In the genomic region with DNA sequence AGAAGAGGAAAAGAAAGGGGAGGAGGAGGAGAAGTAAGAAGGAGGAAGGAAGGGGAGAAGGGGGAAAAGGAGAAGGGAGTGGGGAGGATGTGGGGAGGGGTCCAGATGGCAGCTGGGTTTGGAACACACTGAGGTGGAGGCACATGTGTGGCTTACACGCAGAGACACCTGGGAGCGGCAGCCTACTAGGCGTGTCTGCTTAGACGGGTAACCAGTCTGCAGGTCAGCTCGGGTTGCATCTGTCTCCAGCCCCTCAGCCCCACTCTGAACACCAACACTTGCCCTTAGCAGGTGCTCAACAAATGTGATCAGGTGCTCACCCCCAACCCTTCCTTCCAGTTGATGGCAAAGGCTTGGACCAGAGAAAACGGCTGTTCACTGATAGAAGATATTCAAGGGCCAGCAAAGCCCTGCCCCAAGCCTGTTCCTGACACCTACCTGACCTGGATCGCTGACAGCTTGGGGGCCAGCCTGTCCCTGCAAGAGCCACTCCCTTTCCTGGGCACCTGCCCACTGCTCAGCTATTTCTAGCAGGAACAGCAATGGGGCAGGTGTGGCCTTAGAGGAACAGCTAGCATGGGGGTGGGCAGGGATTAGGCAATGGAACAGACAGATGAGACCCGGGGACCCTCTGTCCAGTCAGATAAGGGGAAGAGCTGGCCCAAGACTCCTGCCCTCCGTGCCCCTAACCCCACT, we compare ENCODE assay signal across 18 cellular contexts.
A peak's percentile ranks its signal among the peaks of the same experiment; 100 is the strongest.
DNase-seq lines count a peak whose midpoint lies in the region; FAIRE-seq and TF ChIP-seq lines count a peak whose summit lies in the region.
"Had no signal": no experiment of that assay in that cellular context is flagged by ENCODE, and none has a peak within 500 bp of the region (broad histone marks: within the 10 kb centered on the region; RNA-seq: fewer than 3 reads in every experiment).

No MANE protein-coding gene starts in this region.

- no peak overlapping the region for H3K4me2 ChIP-seq in keratinocyte (ENCODE audit: control insufficient read depth, extremely low read depth, insufficient read depth, low read depth, low read length)
- H3K4me2 ChIP-seq: KMS-11 had no signal

- BruUV-seq in MCF 10A (replicated peaks; lab: Mats Ljungman, UMichigan) = no TSS peak

- no peak overlapping the region for H3K27ac ChIP-seq in breast epithelium
- peak overlapping the region; percentile 3 for H3K27ac ChIP-seq in keratinocyte (ENCODE audit: control insufficient read depth, insufficient read depth, low read length)
- peak overlapping the region; percentile 66 to 81 (median 76) for H3K27ac ChIP-seq in transverse colon
- H3K27ac ChIP-seq: gastroesophageal sphincter, KMS-11, neutrophil had no signal

- 45 to 92% methylated on average over 5 to 9 of the region's 9 CpGs for WGBS in transverse colon (ENCODE audit: low coverage in 1 of 2), 2 donors

- TF ChIP-seq EP300 in transverse colon (IDR thresholded peaks at IDR 0.05; ENCODE audit: low read depth) = no peak

- no peak overlapping the region for H3K4me3 ChIP-seq in breast epithelium
- no peak overlapping the region for H3K4me3 ChIP-seq in keratinocyte (ENCODE audit: control insufficient read depth in 2 of 3, extremely low read depth in 1 of 3, insufficient read depth in 2 of 3, low read depth in 1 of 3, low read length in 3 of 3)
- no peak overlapping the region for H3K4me3 ChIP-seq in transverse colon
- H3K4me3 ChIP-seq: gastroesophageal sphincter had no signal

- H3K4me3 Mint-ChIP-seq in MCF 10A (ENCODE audit: unreplicated experiment) (no peak overlapping the region), type B pancreatic cell (no peak overlapping the region)
- H3K4me3 Mint-ChIP-seq in T-helper 2 cell treated with Interferon-gamma antibody and Interleukin-4, amounts not matched to agents 5 μg/mL and 100 μg/mL, for 36 hours = no peak overlapping the region

- dilution Hi-C loops in keratinocyte (cut with MboI; ENCODE audit: extremely low pct_ligation_motif_present, low sequenced_read_pairs) = no loop called here

- no peak overlapping the region for H2AFZ ChIP-seq in keratinocyte (ENCODE audit: control insufficient read depth, low read length)

- H3K9me3 Mint-ChIP-seq in MCF 10A (ENCODE audit: unreplicated experiment) = no peaks in the 10 kb centered on the region
- H3K9me3 Mint-ChIP-seq in type B pancreatic cell = no peaks in the 10 kb centered on the region
- no peaks in the 10 kb centered on the region for H3K9me3 Mint-ChIP-seq in T-helper 2 cell treated with Interferon-gamma antibody and Interleukin-4, amounts not matched to agents 5 μg/mL and 100 μg/mL, for 36 hours
- H3K9me3 Mint-ChIP-seq: CD4-positive, alpha-beta memory T cell had no signal

- POLR2A ChIA-PET in MCF 10A (lab: Yijun Ruan, JAX) = interaction anchor here (0.6 to 1.5 kb wide), 2 partner anchors 27 to 1363 kb away, joined by 3 read pairs; no protein-coding TSS in a partner anchor

- no peak for FAIRE-seq in keratinocyte (lab: Jason Lieb, UNC)

- intact Hi-C loops in MCF 10A (cut with micrococcal nuclease) = loop anchor here (10.0 kb wide), 1 partner anchor 70 kb away; the partner anchor contains the start of gene SH3PXD2A
- intact Hi-C loops in breast epithelium (cut with DNase I; ENCODE audit: low total_unique reads) = no loop called here
- intact Hi-C loops in transverse colon (cut with DNase I; ENCODE audit: low total_unique reads) = no loop called here

- DNase-seq in MCF 10A (ENCODE audit: unreplicated experiment) (peak; percentile 49), breast epithelium (ENCODE audit: low spot score in 2 of 2) (no peak), NCI-H69 (lab: John Stamatoyannopoulos, UW) (peak; percentile 59), keratinocyte (ENCODE audit: low read depth, low spot score) (no peak), transverse colon (peak; percentile 87), type B pancreatic cell (ENCODE audit: extremely low spot score, unreplicated experiment) (no peak), MV-4-11 (lab: John Stamatoyannopoulos, UW) (no peak)
- DNase-seq in T-helper 2 cell treated with Interferon-gamma antibody and Interleukin-4, amounts not matched to agents 5 μg/mL and 100 μg/mL, for 36 hours (ENCODE audit: low spot score) = no peak
- DNase-seq: activated CD4-positive, alpha-beta T cell treated with anti-CD3 and anti-CD28 coated beads for 48 hours; activated CD8-positive, alpha-beta memory T cell treated with anti-CD3 and anti-CD28 coated beads, Interleukin-2, amount 50 U/mL, for 4 hours; activated effector memory CD4-positive, alpha-beta T cell treated with anti-CD3 and anti-CD28 coated beads, Interleukin-2, amount 50 U/mL, for 16 hours; CD4-positive, alpha-beta memory T cell; left cardiac atrium; NCI-H1092; NCI-H2081 treated with DMSO at 0.1 percent for 48 hours had no signal

- in situ Hi-C loops in transverse colon (cut with MboI; ENCODE audit: low pct_ligation_motif_present in 1 of 4, low pct_unique_long_range_greater_than_20kb in 1 of 4, low sequenced_read_pairs in 3 of 4) = no loop called here

- H3K36me3 ChIP-seq in breast epithelium (no peaks in the 10 kb centered on the region), keratinocyte (ENCODE audit: control insufficient read depth in 2 of 2, extremely low read depth in 1 of 2, insufficient read depth in 2 of 2, low read length in 2 of 2) (peaks cover 22 to 40% of the 10 kb centered on the region in 2 experiments), transverse colon (no peaks in the 10 kb centered on the region)
- H3K36me3 ChIP-seq: neutrophil had no signal

- H3K27ac Mint-ChIP-seq in MCF 10A (ENCODE audit: low read depth, unreplicated experiment) (peak overlapping the region; percentile 53), type B pancreatic cell (no peak overlapping the region)
- no peak overlapping the region for H3K27ac Mint-ChIP-seq in T-helper 2 cell treated with Interferon-gamma antibody and Interleukin-4, amounts not matched to agents 5 μg/mL and 100 μg/mL, for 36 hours

- H3K9me3 ChIP-seq in breast epithelium = no peaks in the 10 kb centered on the region
- H3K9me3 ChIP-seq in keratinocyte (ENCODE audit: control insufficient read depth, low read depth, low read length) = no peaks in the 10 kb centered on the region
- H3K9me3 ChIP-seq in transverse colon = no peaks in the 10 kb centered on the region
- H3K9me3 ChIP-seq: gastroesophageal sphincter, neutrophil had no signal

- H3K27me3 ChIP-seq in breast epithelium (no peaks in the 10 kb centered on the region), keratinocyte (ENCODE audit: control insufficient read depth, extremely low read depth, insufficient read depth, low read length) (no peaks in the 10 kb centered on the region), transverse colon (no peaks in the 10 kb centered on the region)
- H3K27me3 ChIP-seq: gastroesophageal sphincter had no signal

- H3K9me1 ChIP-seq in keratinocyte (ENCODE audit: control insufficient read depth, extremely low read depth, insufficient read depth, low read length) = peaks cover 15% of the 10 kb centered on the region

- H3K4me1 Mint-ChIP-seq in MCF 10A (ENCODE audit: insufficient read depth, unreplicated experiment) = peaks cover 47% of the 10 kb centered on the region
- peaks cover 22% of the 10 kb centered on the region for H3K4me1 Mint-ChIP-seq in type B pancreatic cell (ENCODE audit: unreplicated experiment)
- H3K4me1 Mint-ChIP-seq in T-helper 2 cell treated with Interferon-gamma antibody and Interleukin-4, amounts not matched to agents 5 μg/mL and 100 μg/mL, for 36 hours (ENCODE audit: low read depth) = peaks cover 19% of the 10 kb centered on the region

- TF ChIP-seq CTCF in MCF 10A (IDR thresholded peaks at IDR 0.05; ENCODE audit: unreplicated experiment) = no peak
- no peak for TF ChIP-seq CTCF in breast epithelium (IDR thresholded peaks at IDR 0.05)
- TF ChIP-seq CTCF in keratinocyte (optimal IDR thresholded peaks at IDR 0.05 in 1 of 3, IDR thresholded peaks at IDR 0.05 in 1 of 3, conservative IDR thresholded peaks at IDR 0.05 in 1 of 3; ENCODE audit: extremely low read depth in 1 of 3, insufficient read depth in 2 of 3, low read length in 3 of 3) = no peak
- no peak for TF ChIP-seq CTCF in transverse colon (IDR thresholded peaks at IDR 0.05)
- no peak for TF ChIP-seq CTCF in type B pancreatic cell (conservative IDR thresholded peaks at IDR 0.05)

- H3K36me3 Mint-ChIP-seq in MCF 10A (ENCODE audit: insufficient read depth, unreplicated experiment) = peaks cover 4% of the 10 kb centered on the region
- peaks cover 9% of the 10 kb centered on the region for H3K36me3 Mint-ChIP-seq in type B pancreatic cell
- no peaks in the 10 kb centered on the region for H3K36me3 Mint-ChIP-seq in T-helper 2 cell treated with Interferon-gamma antibody and Interleukin-4, amounts not matched to agents 5 μg/mL and 100 μg/mL, for 36 hours (ENCODE audit: low read depth)
- H3K36me3 Mint-ChIP-seq: CD4-positive, alpha-beta memory T cell had no signal

- H4K20me1 ChIP-seq in keratinocyte (ENCODE audit: control insufficient read depth, extremely low read depth, insufficient read depth, low read length) = peaks cover 21% of the 10 kb centered on the region

- H3K4me1 ChIP-seq in breast epithelium (no peaks in the 10 kb centered on the region), keratinocyte (ENCODE audit: control insufficient read depth, extremely low read depth, insufficient read depth, low read length) (peaks cover 93% of the 10 kb centered on the region), transverse colon (peaks cover 31 to 94% (median 65%) of the 10 kb centered on the region in 4 donors)

- H3K9ac ChIP-seq in keratinocyte (ENCODE audit: control insufficient read depth, extremely low read depth, insufficient read depth, low read length) = no peak overlapping the region
- H3K9ac ChIP-seq: KMS-11 had no signal

- TF ChIP-seq POLR2A in breast epithelium (IDR thresholded peaks at IDR 0.05) = no peak
- TF ChIP-seq POLR2A in transverse colon (IDR thresholded peaks at IDR 0.05) = peak; percentile 12

- CTCF ChIA-PET in MCF 10A (lab: Yijun Ruan, JAX) = interaction anchor here (1.3 to 1.6 kb wide), 3 partner anchors 31 to 99 kb away, joined by 3 read pairs; no protein-coding TSS in a partner anchor

- H3K27me3 Mint-ChIP-seq in MCF 10A (ENCODE audit: insufficient read depth, unreplicated experiment) = no peaks in the 10 kb centered on the region
- no peaks in the 10 kb centered on the region for H3K27me3 Mint-ChIP-seq in type B pancreatic cell
- peaks cover 26% of the 10 kb centered on the region for H3K27me3 Mint-ChIP-seq in T-helper 2 cell treated with Interferon-gamma antibody and Interleukin-4, amounts not matched to agents 5 μg/mL and 100 μg/mL, for 36 hours (ENCODE audit: low read depth)

- peaks cover 70% of the 10 kb centered on the region for H3K79me2 ChIP-seq in keratinocyte (ENCODE audit: control insufficient read depth, insufficient read depth, low read length)

Comparison
In these comparisons a context has a peak if more than half of its experiments do, and no peak if none do; other contexts are left out.
1. DNase-seq: peak in MCF 10A (single experiment), NCI-H69 (single experiment) and transverse colon (single experiment); none in breast epithelium (0 of 2), keratinocyte (single experiment), type B pancreatic cell (single experiment), T-helper 2 cell treated with Interferon-gamma antibody and Interleukin-4, amounts not matched to agents 5 μg/mL and 100 μg/mL, for 36 hours (single experiment) and MV-4-11 (single experiment).
2. H3K27ac ChIP-seq: peak in keratinocyte (single experiment) and transverse colon (4 of 4); none in breast epithelium (0 of 2).